ENCODE assay signal across 17 cellular contexts in genomic region chr11:118098996-118099837, GRCh38. TPM values are rescaled to one million over a fixed set of nuclear protein-coding genes. Genes with fewer than 3 reads are reported as not detected.
DNase-seq lines count a peak whose midpoint lies in the region; ATAC-seq lines count a peak whose summit lies in the region.
"Had no signal": no experiment of that assay in that cellular context is flagged by ENCODE, and none has a peak within 500 bp of the region (broad histone marks: within the 10 kb centered on the region; RNA-seq: fewer than 3 reads in every experiment).

No MANE protein-coding gene starts in this region.

- DNase-seq in activated effector memory CD4-positive, alpha-beta T cell treated with anti-CD3 and anti-CD28 coated beads, Interleukin-2, amount 50 U/mL, for 16 hours = peak; percentile 43
- DNase-seq in activated effector memory CD4-positive, alpha-beta T cell treated with Interleukin-2 at 50 U/mL for 16 hours = no peak
- DNase-seq in NCI-H2171 (lab: John Stamatoyannopoulos, UW) (peak; percentile 80), retina (peak; percentile 59)
- DNase-seq in stimulated activated naive CD4-positive, alpha-beta T cell (lab: John Stamatoyannopoulos, UW) = no peak
- no peak for DNase-seq in activated T-cell treated with anti-CD3 and anti-CD28 coated beads, Interleukin-2, amount 50 U/mL, for 48 hours
- DNase-seq: activated CD8-positive, alpha-beta memory T cell treated with anti-CD3 and anti-CD28 coated beads, Interleukin-2, amount 10 ng/mL, durations not matched to agents 7 days and 5 days; activated gamma-delta T cell treated with Interleukin-2 at 50 U/mL for 16 hours; CD4-positive, CD25-positive, alpha-beta regulatory T cell; lower lobe of right lung; naive thymus-derived CD8-positive, alpha-beta T cell; T-helper 17 cell had no signal

- ATAC-seq in esophagus mucosa (peak; percentile 19), HG03175 (IDR thresholded peaks at IDR 0.05; ENCODE audit: unreplicated experiment) (no peak)
- ATAC-seq: A549; activated CD8-positive, alpha-beta memory T cell treated with anti-CD3 and anti-CD28 coated beads, Interleukin-2, amount 10 ng/mL, durations not matched to agents 7 days and 5 days; lower lobe of right lung; naive thymus-derived CD8-positive, alpha-beta T cell; T-helper 17 cell had no signal

RNA-seq across cellular contexts. Expression of gene SMIM35, which starts 12.5 kb away (rescaled TPM):
- not detected for total RNA-seq in esophagus mucosa
- total RNA-seq: cerebellum, lower lobe of right lung, vagina had no signal

RNA-seq across cellular contexts. Expression of gene TMPRSS4, which starts 22.3 kb away (rescaled TPM):
- total RNA-seq in esophagus mucosa = 208 TPM
- total RNA-seq: CD4-positive, CD25-positive, alpha-beta regulatory T cell; cerebellum; naive thymus-derived CD8-positive, alpha-beta T cell; T-helper 17 cell had no signal

RNA-seq across cellular contexts. Expression of gene SCN4B, which starts 53.4 kb away (rescaled TPM):
- total RNA-seq in esophagus mucosa = 2.5 TPM
- total RNA-seq: CD4-positive, CD25-positive, alpha-beta regulatory T cell; naive thymus-derived CD8-positive, alpha-beta T cell; T-helper 17 cell had no signal

Comparison
In these comparisons a context has a peak if more than half of its experiments do, and no peak if none do; other contexts are left out.
1. DNase-seq: peak in activated effector memory CD4-positive, alpha-beta T cell treated with anti-CD3 and anti-CD28 coated beads, Interleukin-2, amount 50 U/mL, for 16 hours (single experiment), NCI-H2171 (single experiment) and retina (single experiment); none in activated effector memory CD4-positive, alpha-beta T cell treated with Interleukin-2 at 50 U/mL for 16 hours (single experiment), stimulated activated naive CD4-positive, alpha-beta T cell (0 of 6) and activated T-cell treated with anti-CD3 and anti-CD28 coated beads, Interleukin-2, amount 50 U/mL, for 48 hours (0 of 2).